ENCODE assay signal across 28 cellular contexts in the genomic region with DNA sequence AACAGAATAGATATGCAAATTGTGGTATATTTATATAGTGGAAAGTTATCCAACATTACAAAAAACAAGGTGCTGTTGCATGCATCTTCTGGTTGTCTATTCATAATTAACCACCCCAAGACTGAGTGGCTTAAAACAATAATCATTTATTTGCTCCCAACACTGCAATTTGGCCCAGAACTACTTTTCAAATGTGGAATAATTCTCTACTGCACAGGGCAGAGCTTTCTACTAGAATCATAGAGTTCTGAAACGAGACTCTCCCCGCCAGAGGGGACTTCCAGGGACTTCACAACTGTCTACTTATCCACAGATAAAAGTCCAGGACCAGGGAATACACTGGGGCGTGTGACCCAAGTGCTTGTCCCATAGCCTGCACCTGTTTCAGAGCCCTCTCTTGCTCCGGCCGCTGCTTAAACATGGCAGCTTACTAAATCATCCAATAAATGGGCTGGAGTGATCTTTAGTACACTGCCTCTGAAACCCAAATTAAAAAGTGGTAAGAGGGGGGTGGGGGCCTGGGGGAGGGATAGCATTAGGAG. TPM values are rescaled to one million over a fixed set of nuclear protein-coding genes. Genes with fewer than 3 reads are reported as not detected.
DNase-seq lines count a peak whose midpoint lies in the region; ATAC-seq, FAIRE-seq and TF ChIP-seq lines count a peak whose summit lies in the region.
"Had no signal": no experiment of that assay in that cellular context is flagged by ENCODE, and none has a peak within 500 bp of the region (broad histone marks: within the 10 kb centered on the region; RNA-seq: fewer than 3 reads in every experiment).

No MANE protein-coding gene starts in this region.

- H2AFZ ChIP-seq in mammary epithelial cell (ENCODE audit: low read depth, low read length) (no peak overlapping the region), smooth muscle cell (ENCODE audit: low read depth) (no peak overlapping the region)
- H2AFZ ChIP-seq: parathyroid adenoma had no signal

- 84% methylated on average over 5 of the region's 5 CpGs for WGBS in mammary epithelial cell (ENCODE audit: low coverage, missing lambda C conversion rate)
- 84% methylated on average over 5 of the region's 5 CpGs for WGBS in smooth muscle cell (ENCODE audit: low lambda C conversion rate)

- H3K4me3 Mint-ChIP-seq in MCF 10A (ENCODE audit: unreplicated experiment) (no peak overlapping the region), T-helper 17 cell (peak overlapping the region; percentile 15)
- H3K4me3 Mint-ChIP-seq: activated naive CD8-positive, alpha-beta T cell treated with anti-CD3 and anti-CD28 coated beads for 36 hours; neural crest cell had no signal

- H3K4me3 ChIP-seq in mammary epithelial cell (replicated peaks in 1 of 3; ENCODE audit: insufficient read depth in 1 of 3, low read depth in 2 of 3, low read length in 3 of 3) (no peak overlapping the region), fibroblast of mammary gland (ENCODE audit: control insufficient read depth, low read depth, low read length) (no peak overlapping the region), upper lobe of right lung (no peak overlapping the region), smooth muscle cell (no peak overlapping the region)
- H3K4me3 ChIP-seq: BLaER1, dorsolateral prefrontal cortex, thoracic aorta had no signal

- BruUV-seq in MCF 10A (replicated peaks; lab: Mats Ljungman, UMichigan) (no TSS peak), mammary epithelial cell (replicated peaks; lab: Mats Ljungman, UMichigan) (no TSS peak)

- peaks cover 24% of the 10 kb centered on the region for H3K79me2 ChIP-seq in mammary epithelial cell (ENCODE audit: insufficient read depth, low read length)
- peaks cover 18% of the 10 kb centered on the region for H3K79me2 ChIP-seq in smooth muscle cell (ENCODE audit: low read depth)
- H3K79me2 ChIP-seq: parathyroid adenoma had no signal

- no peak for DNase-seq in MCF 10A (ENCODE audit: unreplicated experiment)
- DNase-seq in mammary epithelial cell, result no peak
- no peak for DNase-seq in T-helper 17 cell
- DNase-seq in fibroblast of mammary gland (ENCODE audit: low read depth), result peak; percentile 46
- peak; percentile 12 for DNase-seq in upper lobe of right lung
- no peak for DNase-seq in urothelium cell line (ENCODE audit: low spot score)
- no peak for DNase-seq in smooth muscle cell (lab: John Stamatoyannopoulos, UW; ENCODE audit: unreplicated experiment)
- no peak for DNase-seq in OCI-M1 (lab: John Stamatoyannopoulos, UW)
- DNase-seq: activated CD4-positive, alpha-beta T cell treated with anti-CD3 and anti-CD28 coated beads, Interleukin-2, amount 50 U/mL, for 48 hours; activated CD4-positive, CD25-positive, alpha-beta regulatory T cell; activated naive CD8-positive, alpha-beta T cell treated with anti-CD3 and anti-CD28 coated beads for 36 hours; foreskin melanocyte; NCI-H2171; NCI-H524; right cardiac atrium; RPMI8226; stimulated activated naive CD8-positive, alpha-beta T cell treated with anti-CD3 and anti-CD28 coated beads, Interleukin-15, Interleukin-2, amounts not matched to agents 100 U/mL and 50 U/mL, for 24 hours; T1000 had no signal

- H3K4me1 Mint-ChIP-seq in MCF 10A (ENCODE audit: insufficient read depth, unreplicated experiment) (peaks cover 23% of the 10 kb centered on the region), T-helper 17 cell (peaks cover 28% of the 10 kb centered on the region)
- H3K4me1 Mint-ChIP-seq: neural crest cell had no signal

- FAIRE-seq in urothelium cell line (lab: Jason Lieb, UNC), result no peak
- FAIRE-seq: astrocyte, endothelial cell of umbilical vein, islet of Langerhans had no signal

- H3K27ac Mint-ChIP-seq in MCF 10A (ENCODE audit: low read depth, unreplicated experiment) (peak overlapping the region; percentile 63), T-helper 17 cell (peak overlapping the region; percentile 82)
- H3K27ac Mint-ChIP-seq: activated naive CD8-positive, alpha-beta T cell treated with anti-CD3 and anti-CD28 coated beads for 36 hours; activated T-helper 2 cell treated with anti-CD3 and anti-CD28 coated beads, Interferon-gamma antibody, Interleukin-2, Interleukin-4, amounts not matched to agents 10 μg/mL and 5 μg/mL and 100 μg/mL, durations not matched to agents 14 hours and 24 hours and 36 hours had no signal

- peak; percentile 10 for ATAC-seq in T-helper 17 cell
- ATAC-seq in upper lobe of right lung, result no peak
- ATAC-seq: right cardiac atrium; stimulated activated naive CD8-positive, alpha-beta T cell treated with anti-CD3 and anti-CD28 coated beads, Interleukin-15, Interleukin-2, amounts not matched to agents 100 U/mL and 50 U/mL, for 24 hours had no signal

- POLR2A ChIA-PET in MCF 10A (lab: Yijun Ruan, JAX), result interaction anchor here (0.6 to 17.5 kb wide), 9 partner anchors 11 to 245 kb away, joined by 3 to 495 read pairs (median 7); a partner anchor contains a TSS

- intact Hi-C loops in MCF 10A (cut with micrococcal nuclease), result loop anchor here (2.0 to 10.0 kb wide), 2 partner anchors 36 to 264 kb away; no protein-coding TSS in a partner anchor
- intact Hi-C loops in mammary epithelial cell (cut with micrococcal nuclease), result loop anchor here (1.0 to 2.0 kb wide), 2 partner anchors 36 to 70 kb away; no protein-coding TSS in a partner anchor
- intact Hi-C loops in upper lobe of right lung (cut with DNase I), result no loop called here

- peaks cover 33% of the 10 kb centered on the region for H3K4me1 ChIP-seq in mammary epithelial cell (ENCODE audit: insufficient read depth, low read length)
- peaks cover 25% of the 10 kb centered on the region for H3K4me1 ChIP-seq in upper lobe of right lung
- no peaks in the 10 kb centered on the region for H3K4me1 ChIP-seq in smooth muscle cell (ENCODE audit: low read depth)

- H3K27ac ChIP-seq in mammary epithelial cell (ENCODE audit: insufficient read depth, low read depth, low read length), result no peak overlapping the region
- no peak overlapping the region for H3K27ac ChIP-seq in upper lobe of right lung
- no peak overlapping the region for H3K27ac ChIP-seq in smooth muscle cell (ENCODE audit: low read depth)
- H3K27ac ChIP-seq: BLaER1, dorsolateral prefrontal cortex, parathyroid adenoma, thoracic aorta had no signal

- H4K20me1 ChIP-seq in mammary epithelial cell (ENCODE audit: insufficient read depth, low read length), result peaks cover 8% of the 10 kb centered on the region
- H4K20me1 ChIP-seq in smooth muscle cell (ENCODE audit: low read depth), result peaks cover 68% of the 10 kb centered on the region

- H3F3A ChIP-seq in smooth muscle cell (ENCODE audit: low read depth), result peaks cover 51% of the 10 kb centered on the region

- dilution Hi-C loops in mammary epithelial cell (cut with HindIII; ENCODE audit: low sequenced_read_pairs), result no loop called here

- H3K27me3 ChIP-seq in mammary epithelial cell (ENCODE audit: insufficient read depth, low read length) (no peaks in the 10 kb centered on the region), upper lobe of right lung (no peaks in the 10 kb centered on the region), smooth muscle cell (ENCODE audit: low read depth) (no peaks in the 10 kb centered on the region)
- H3K27me3 ChIP-seq: BLaER1, dorsolateral prefrontal cortex had no signal

- H3K9me3 ChIP-seq in mammary epithelial cell (replicated peaks; ENCODE audit: insufficient read depth, low read length), result no peaks in the 10 kb centered on the region
- no peaks in the 10 kb centered on the region for H3K9me3 ChIP-seq in T-helper 17 cell (ENCODE audit: control insufficient read depth, low read length, poor library complexity, severe bottlenecking)
- no peaks in the 10 kb centered on the region for H3K9me3 ChIP-seq in upper lobe of right lung
- no peaks in the 10 kb centered on the region for H3K9me3 ChIP-seq in smooth muscle cell (replicated peaks; ENCODE audit: low read depth)
- H3K9me3 ChIP-seq: BLaER1, thoracic aorta had no signal

- H3K4me2 ChIP-seq in mammary epithelial cell (ENCODE audit: insufficient read depth, low read depth, low read length), result no peak overlapping the region
- H3K4me2 ChIP-seq in smooth muscle cell, result no peak overlapping the region
- H3K4me2 ChIP-seq: BLaER1 had no signal

- TF ChIP-seq CTCF in MCF 10A (IDR thresholded peaks at IDR 0.05; ENCODE audit: unreplicated experiment) (no peak), mammary epithelial cell (conservative IDR thresholded peaks at IDR 0.05 in 1 of 2, IDR thresholded peaks at IDR 0.05 in 1 of 2; ENCODE audit: extremely low read depth in 1 of 2, insufficient read depth in 1 of 2, low read depth in 1 of 2, low read length in 2 of 2) (no peak), fibroblast of mammary gland (conservative IDR thresholded peaks at IDR 0.05; ENCODE audit: control insufficient read depth, insufficient read depth, low read depth, low read length) (no peak), upper lobe of right lung (IDR thresholded peaks at IDR 0.05) (no peak), smooth muscle cell (IDR thresholded peaks at IDR 0.05; ENCODE audit: borderline replicate concordance, insufficient read depth, poor library complexity, severe bottlenecking) (no peak)

- in situ Hi-C loops in mammary epithelial cell (cut with MboI; ENCODE audit: low sequenced_read_pairs in 2 of 2), result no loop called here

- H3K9ac ChIP-seq in mammary epithelial cell (ENCODE audit: insufficient read depth, low read length) (no peak overlapping the region), smooth muscle cell (ENCODE audit: low read depth) (no peak overlapping the region)
- H3K9ac ChIP-seq: BLaER1, parathyroid adenoma had no signal

- peaks cover 26% of the 10 kb centered on the region for H3K36me3 ChIP-seq in mammary epithelial cell (ENCODE audit: insufficient read depth, low read length)
- peaks cover 41% of the 10 kb centered on the region for H3K36me3 ChIP-seq in upper lobe of right lung
- peaks cover 26% of the 10 kb centered on the region for H3K36me3 ChIP-seq in smooth muscle cell (ENCODE audit: low read depth)

- no peaks in the 10 kb centered on the region for H3K9me3 Mint-ChIP-seq in MCF 10A (ENCODE audit: unreplicated experiment)
- H3K9me3 Mint-ChIP-seq: activated naive CD8-positive, alpha-beta T cell treated with anti-CD3 and anti-CD28 coated beads for 36 hours; activated T-helper 2 cell treated with anti-CD3 and anti-CD28 coated beads, Interferon-gamma antibody, Interleukin-2, Interleukin-4, amounts not matched to agents 10 μg/mL and 5 μg/mL and 100 μg/mL, durations not matched to agents 14 hours and 24 hours and 36 hours; neural crest cell had no signal

- H3K27me3 Mint-ChIP-seq in MCF 10A (ENCODE audit: insufficient read depth, unreplicated experiment) (no peaks in the 10 kb centered on the region), T-helper 17 cell (no peaks in the 10 kb centered on the region)

- CTCF ChIA-PET in MCF 10A (lab: Yijun Ruan, JAX), result interaction anchor here (0.6 to 1.0 kb wide), 2 partner anchors 70 to 161 kb away, joined by 3 read pairs; no protein-coding TSS in a partner anchor
- CTCF ChIA-PET in mammary epithelial cell (lab: Charles Lee; ENCODE audit: low non-redundant PET), result interaction anchor here (0.8 kb wide), 1 partner anchor 73 kb away, joined by 4 read pairs; no protein-coding TSS in a partner anchor

- H3K36me3 Mint-ChIP-seq in MCF 10A (ENCODE audit: insufficient read depth, unreplicated experiment) (peaks cover 59% of the 10 kb centered on the region), T-helper 17 cell (ENCODE audit: low read depth) (no peaks in the 10 kb centered on the region)

RNA-seq across cellular contexts. Expression of a gene that starts 9.0 kb away (rescaled TPM):
- total RNA-seq in MCF 10A (2022) (0.09 TPM in 1 of 2 replicates, not detected in the other), mammary epithelial cell (under 1 TPM in 1 of 2 donors, not detected in 1; 0.17 TPM), T-helper 17 cell (under 1 TPM; 0.21 to 0.77 TPM), upper lobe of right lung (0.96 TPM), smooth muscle cell (not detected in 2 replicates)
- polyA plus RNA-seq in mammary epithelial cell (0.02 TPM), smooth muscle cell (0.03 and 0.17 TPM in 2 replicates)
- not detected for polyA minus RNA-seq in mammary epithelial cell
- total RNA-seq: activated naive CD8-positive, alpha-beta T cell treated with anti-CD3 and anti-CD28 coated beads for 36 hours; activated T-helper 2 cell treated with anti-CD3 and anti-CD28 coated beads, Interferon-gamma antibody, Interleukin-2, Interleukin-4, amounts not matched to agents 10 μg/mL and 5 μg/mL and 100 μg/mL, durations not matched to agents 14 hours and 24 hours and 36 hours; HT-29; neural crest cell had no signal
- polyA plus RNA-seq: right cardiac atrium had no signal

RNA-seq across cellular contexts. Expression of a gene that starts 10.1 kb away (rescaled TPM):
- total RNA-seq in MCF 10A (2022) (407 and 489 TPM in 2 replicates), mammary epithelial cell (100 to 1,000 TPM; 687 to 707 TPM), T-helper 17 cell (100 to 1,000 TPM; 180 to 255 TPM), upper lobe of right lung (151 TPM), smooth muscle cell (859 and 967 TPM in 2 replicates)
- polyA plus RNA-seq in mammary epithelial cell (414 TPM), smooth muscle cell (1,623 and 1,633 TPM in 2 replicates)
- 451 TPM for polyA minus RNA-seq in mammary epithelial cell

Comparison
In these comparisons a context has a peak if more than half of its experiments do, and no peak if none do; other contexts are left out.
1. DNase-seq: peak in fibroblast of mammary gland (single experiment) and upper lobe of right lung (single experiment); none in MCF 10A (single experiment), mammary epithelial cell (single experiment), T-helper 17 cell (0 of 3), urothelium cell line (single experiment), smooth muscle cell (single experiment) and OCI-M1 (single experiment).